In the genomic region with DNA sequence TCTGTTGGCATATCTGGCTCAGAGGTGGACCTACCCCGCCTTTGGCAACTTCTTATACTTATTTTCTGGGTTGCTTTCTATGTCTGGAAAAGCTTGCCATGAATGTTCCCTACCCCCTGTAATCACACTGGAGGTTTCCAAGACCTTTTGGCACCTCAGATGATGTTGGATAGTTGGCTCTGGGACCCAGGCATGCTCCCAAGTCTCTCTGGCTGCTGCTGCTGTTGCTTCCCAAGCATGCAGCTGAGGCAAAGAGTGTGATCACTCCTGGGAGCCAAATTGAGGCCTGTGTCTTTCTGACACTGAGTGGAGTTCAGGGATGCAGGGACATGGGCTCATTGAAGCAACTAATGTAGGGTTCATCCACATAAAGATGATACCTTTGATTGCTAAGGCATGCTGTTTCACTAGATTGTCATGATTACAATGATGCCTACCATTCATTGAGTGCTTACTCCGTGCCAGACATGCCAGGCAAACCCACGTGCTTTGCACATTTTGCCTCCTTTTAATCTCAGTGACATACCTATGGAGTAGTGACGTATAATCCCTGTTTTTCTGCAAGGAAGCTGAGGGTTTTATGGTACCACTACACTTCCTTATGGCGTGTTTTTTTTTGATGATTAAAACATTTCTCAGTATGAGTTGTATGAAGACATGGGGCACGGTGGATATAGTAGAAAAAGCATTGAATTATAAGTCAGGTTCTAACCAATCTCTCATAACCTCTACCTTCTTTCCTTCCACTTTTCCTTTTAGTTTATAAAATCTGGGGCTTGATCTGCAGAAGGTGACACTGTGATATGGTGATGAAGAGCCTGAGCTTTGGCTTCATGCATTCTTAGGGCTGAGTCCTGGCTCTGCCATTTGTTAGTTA, we compare ENCODE assay signal across 17 cellular contexts.
DNase-seq lines count a peak whose midpoint lies in the region; ATAC-seq and TF ChIP-seq lines count a peak whose summit lies in the region.
"Had no signal": no experiment of that assay in that cellular context is flagged by ENCODE, and none has a peak within 500 bp of the region (broad histone marks: within the 10 kb centered on the region; RNA-seq: fewer than 3 reads in every experiment).

No MANE protein-coding gene starts in this region.

- ATAC-seq in stimulated activated naive CD8-positive, alpha-beta T cell treated with anti-CD3 and anti-CD28 coated beads, Interleukin-15, amount 100 ng/mL, for 72 hours, result no peak
- ATAC-seq in psoas muscle, result peak in 3 of 4 donors; percentile 21 to 55 (median 46)
- ATAC-seq: GM12878 had no signal

- intact Hi-C loops in psoas muscle (cut with DNase I), result no loop called here

- peaks cover 32% of the 10 kb centered on the region for H3K4me1 Mint-ChIP-seq in stimulated activated naive CD8-positive, alpha-beta T cell treated with anti-CD3 and anti-CD28 coated beads, Interleukin-15, Interleukin-2, amounts not matched to agents 100 ng/mL and 50 ng/mL, for 24 hours (ENCODE audit: low read depth)
- peaks cover 46% of the 10 kb centered on the region for H3K4me1 Mint-ChIP-seq in stimulated activated naive CD8-positive, alpha-beta T cell treated with anti-CD3 and anti-CD28 coated beads, Interleukin-15, amount 100 ng/mL, for 72 hours

- 51 to 59% (median 52%) methylated on average over 6 of the region's 6 CpGs for WGBS in psoas muscle, 3 donors

- H3K9me3 ChIP-seq in psoas muscle, result no peaks in the 10 kb centered on the region
- no peaks in the 10 kb centered on the region for H3K9me3 ChIP-seq in effector memory CD4-positive, alpha-beta T cell (ENCODE audit: control insufficient read depth, low read length)
- H3K9me3 ChIP-seq: SJSA1 had no signal

- no peaks in the 10 kb centered on the region for H3K27me3 ChIP-seq in psoas muscle (ENCODE audit: insufficient read depth in 3 of 3, low read length in 2 of 3)
- no peaks in the 10 kb centered on the region for H3K27me3 ChIP-seq in effector memory CD4-positive, alpha-beta T cell (replicated peaks; ENCODE audit: control insufficient read depth, insufficient read depth, low read length, poor library complexity, severe bottlenecking)
- H3K27me3 ChIP-seq: SJSA1 had no signal

- H3K27me3 Mint-ChIP-seq in stimulated activated naive CD8-positive, alpha-beta T cell treated with anti-CD3 and anti-CD28 coated beads, Interleukin-15, Interleukin-2, amounts not matched to agents 100 ng/mL and 50 ng/mL, for 24 hours, result no peaks in the 10 kb centered on the region
- no peaks in the 10 kb centered on the region for H3K27me3 Mint-ChIP-seq in stimulated activated naive CD8-positive, alpha-beta T cell treated with anti-CD3 and anti-CD28 coated beads, Interleukin-15, amount 100 ng/mL, for 72 hours

- TF ChIP-seq CTCF in fibroblast of the aortic adventitia (IDR thresholded peaks at IDR 0.05; ENCODE audit: insufficient read depth, low read length) (no peak), psoas muscle (IDR thresholded peaks at IDR 0.05) (no peak)

- H3K4me3 Mint-ChIP-seq in stimulated activated naive CD8-positive, alpha-beta T cell treated with anti-CD3 and anti-CD28 coated beads, Interleukin-15, Interleukin-2, amounts not matched to agents 100 ng/mL and 50 ng/mL, for 24 hours, result no peak overlapping the region
- no peak overlapping the region for H3K4me3 Mint-ChIP-seq in stimulated activated naive CD8-positive, alpha-beta T cell treated with anti-CD3 and anti-CD28 coated beads, Interleukin-15, amount 100 ng/mL, for 72 hours
- H3K4me3 Mint-ChIP-seq: activated naive CD4-positive, alpha-beta T cell treated with anti-CD3 and anti-CD28 coated beads for 36 hours had no signal

- H3K4me3 ChIP-seq in fibroblast of the aortic adventitia (ENCODE audit: low read depth, low read length) (no peak overlapping the region), psoas muscle (no peak overlapping the region)
- H3K4me3 ChIP-seq in effector memory CD4-positive, alpha-beta T cell (ENCODE audit: insufficient read depth, low read depth, low read length, poor library complexity, severe bottlenecking), result no peak overlapping the region
- H3K4me3 ChIP-seq: GM12878, SJSA1 had no signal

- no peaks in the 10 kb centered on the region for H3K9me3 Mint-ChIP-seq in stimulated activated naive CD8-positive, alpha-beta T cell treated with anti-CD3 and anti-CD28 coated beads, Interleukin-15, Interleukin-2, amounts not matched to agents 100 ng/mL and 50 ng/mL, for 24 hours
- no peaks in the 10 kb centered on the region for H3K9me3 Mint-ChIP-seq in stimulated activated naive CD8-positive, alpha-beta T cell treated with anti-CD3 and anti-CD28 coated beads, Interleukin-15, amount 100 ng/mL, for 72 hours
- H3K9me3 Mint-ChIP-seq: activated naive CD4-positive, alpha-beta T cell treated with anti-CD3 and anti-CD28 coated beads for 36 hours had no signal

- no peaks in the 10 kb centered on the region for H3K36me3 Mint-ChIP-seq in stimulated activated naive CD8-positive, alpha-beta T cell treated with anti-CD3 and anti-CD28 coated beads, Interleukin-15, Interleukin-2, amounts not matched to agents 100 ng/mL and 50 ng/mL, for 24 hours (ENCODE audit: low read depth)

- no peak overlapping the region for H3K27ac ChIP-seq in psoas muscle
- H3K27ac ChIP-seq in effector memory CD4-positive, alpha-beta T cell (ENCODE audit: insufficient read depth, low read length, poor library complexity, severe bottlenecking), result no peak overlapping the region
- H3K27ac ChIP-seq: KMS-11, parathyroid adenoma, SJSA1 had no signal

- peak overlapping the region; percentile 28 for H3K27ac Mint-ChIP-seq in stimulated activated naive CD8-positive, alpha-beta T cell treated with anti-CD3 and anti-CD28 coated beads, Interleukin-15, Interleukin-2, amounts not matched to agents 100 ng/mL and 50 ng/mL, for 24 hours
- no peak overlapping the region for H3K27ac Mint-ChIP-seq in stimulated activated naive CD8-positive, alpha-beta T cell treated with anti-CD3 and anti-CD28 coated beads, Interleukin-15, amount 100 ng/mL, for 72 hours
- H3K27ac Mint-ChIP-seq: activated naive CD4-positive, alpha-beta T cell treated with anti-CD3 and anti-CD28 coated beads for 36 hours had no signal

- peaks cover 56% of the 10 kb centered on the region for H3K4me1 ChIP-seq in psoas muscle
- peaks cover 5% of the 10 kb centered on the region for H3K4me1 ChIP-seq in effector memory CD4-positive, alpha-beta T cell (ENCODE audit: control insufficient read depth, insufficient read depth, low read length, poor library complexity, severe bottlenecking)
- H3K4me1 ChIP-seq: parathyroid adenoma had no signal

- DNase-seq in stimulated activated naive CD8-positive, alpha-beta T cell treated with anti-CD3 and anti-CD28 coated beads, Interleukin-15, amount 100 ng/mL, for 72 hours, result no peak
- DNase-seq in fibroblast of the aortic adventitia (ENCODE audit: low read depth), result peak; percentile 51
- DNase-seq in psoas muscle, result peak; percentile 61 to 79
- DNase-seq in NCI-H1417 treated with DMSO at 0.1 percent for 48 hours (lab: John Stamatoyannopoulos, UW), result no peak
- no peak for DNase-seq in NCI-H82 (lab: John Stamatoyannopoulos, UW)
- no peak for DNase-seq in effector memory CD4-positive, alpha-beta T cell
- DNase-seq: activated CD4-positive, alpha-beta T cell treated with anti-CD3 and anti-CD28 coated beads for 4 hours; activated naive CD4-positive, alpha-beta T cell treated with anti-CD3 and anti-CD28 coated beads for 36 hours; activated T-cell treated with anti-CD3 and anti-CD28 coated beads, Interleukin-2, amount 50 U/mL, for 48 hours; central memory CD4-positive, alpha-beta T cell; left cardiac atrium; NCI-H146 had no signal

- no peaks in the 10 kb centered on the region for H3K36me3 ChIP-seq in psoas muscle (ENCODE audit: insufficient read depth in 1 of 2, low read depth in 1 of 2)
- no peaks in the 10 kb centered on the region for H3K36me3 ChIP-seq in effector memory CD4-positive, alpha-beta T cell (ENCODE audit: control insufficient read depth, insufficient read depth, low read length)
- H3K36me3 ChIP-seq: SJSA1 had no signal

Comparison
In these comparisons a context has a peak if more than half of its experiments do, and no peak if none do; other contexts are left out.
1. DNase-seq: peak in fibroblast of the aortic adventitia (single experiment) and psoas muscle (2 of 2); none in stimulated activated naive CD8-positive, alpha-beta T cell treated with anti-CD3 and anti-CD28 coated beads, Interleukin-15, amount 100 ng/mL, for 72 hours (0 of 2), NCI-H1417 treated with DMSO at 0.1 percent for 48 hours (single experiment), NCI-H82 (single experiment) and effector memory CD4-positive, alpha-beta T cell (0 of 3).